16 cellular contexts compared by ENCODE assay signal in genomic region chr6:116408476-116408875, GRCh38. TPM values are rescaled to one million over a fixed set of nuclear protein-coding genes. Genes with fewer than 3 reads are reported as not detected.
A peak's percentile ranks its signal among the peaks of the same experiment; 100 is the strongest.
DNase-seq lines count a peak whose midpoint lies in the region; ATAC-seq and TF ChIP-seq lines count a peak whose summit lies in the region.
"Had no signal": no experiment of that assay in that cellular context is flagged by ENCODE, and none has a peak within 500 bp of the region (broad histone marks: within the 10 kb centered on the region; RNA-seq: fewer than 3 reads in every experiment).

No MANE protein-coding gene starts in this region.

- H3K23ac ChIP-seq in mesenchymal stem cell (ENCODE audit: low read length in 2 of 2) = no peak overlapping the region

- H3K79me1 ChIP-seq in mesenchymal stem cell (replicated peaks; ENCODE audit: low read length, poor library complexity, severe bottlenecking) = peaks cover 24% of the 10 kb centered on the region

- no peak overlapping the region for H3K4ac ChIP-seq in mesenchymal stem cell (ENCODE audit: low read depth in 1 of 2, low read length in 2 of 2)

- no peak overlapping the region for H3K9ac ChIP-seq in mesenchymal stem cell (ENCODE audit: low read length)
- H3K9ac ChIP-seq: BLaER1 treated with 17β-estradiol and CSF1 and Interleukin-3, amounts not matched to agents 10 nM and 100 nM had no signal

- H2BK12ac ChIP-seq in mesenchymal stem cell (ENCODE audit: low read length in 2 of 2) = no peak overlapping the region

- H3K27me3 ChIP-seq in right atrium auricular region (no peaks in the 10 kb centered on the region), mesenchymal stem cell (ENCODE audit: control insufficient read depth in 1 of 2, insufficient read depth in 1 of 2, low read length in 2 of 2) (no peaks in the 10 kb centered on the region)
- H3K27me3 ChIP-seq: adrenal gland, SJSA1, stomach had no signal

- H2BK5ac ChIP-seq in mesenchymal stem cell (ENCODE audit: low read depth, low read length, poor library complexity, severe bottlenecking) = no peak overlapping the region

- peak overlapping the region; percentile 4 to 30 for H3K27ac ChIP-seq in right atrium auricular region
- no peak overlapping the region for H3K27ac ChIP-seq in mesenchymal stem cell (ENCODE audit: low read length, poor library complexity, severe bottlenecking)
- H3K27ac ChIP-seq: adrenal gland; BLaER1 treated with 17β-estradiol and CSF1 and Interleukin-3, amounts not matched to agents 10 nM and 100 nM; SJSA1; stomach had no signal

- ATAC-seq in GM18502 (IDR thresholded peaks at IDR 0.05; ENCODE audit: poor library complexity, unreplicated experiment) (peak; percentile 55), GM21447 (IDR thresholded peaks at IDR 0.05; ENCODE audit: unreplicated experiment) (peak; percentile 39), HG03066 (IDR thresholded peaks at IDR 0.05; ENCODE audit: low read depth, unreplicated experiment) (peak; percentile 35)

- H4K91ac ChIP-seq in mesenchymal stem cell (ENCODE audit: low read length) = no peak overlapping the region

- no peak overlapping the region for H2BK15ac ChIP-seq in mesenchymal stem cell (ENCODE audit: low read depth, poor library complexity, severe bottlenecking)

- H3K4me1 ChIP-seq in right atrium auricular region = peaks cover 0 to 56% of the 10 kb centered on the region in 2 donors
- H3K4me1 ChIP-seq in mesenchymal stem cell (ENCODE audit: control insufficient read depth, insufficient read depth, low read depth, low read length) = peaks cover 11% of the 10 kb centered on the region

- H3K18ac ChIP-seq in mesenchymal stem cell (ENCODE audit: low read depth in 1 of 2, low read length in 2 of 2) = no peak overlapping the region

- H3K36me3 ChIP-seq in right atrium auricular region (no peaks in the 10 kb centered on the region), mesenchymal stem cell (ENCODE audit: control insufficient read depth in 1 of 2, insufficient read depth in 2 of 2, low read depth in 1 of 2, low read length in 2 of 2) (peaks cover 3 to 7% of the 10 kb centered on the region in 2 experiments)
- H3K36me3 ChIP-seq: adrenal gland, HAP-1, SJSA1, stomach had no signal

- H3K4me3 ChIP-seq in right atrium auricular region (no peak overlapping the region), mesenchymal stem cell (ENCODE audit: insufficient read depth in 1 of 2, low read depth in 1 of 2, low read length in 2 of 2) (no peak overlapping the region)
- H3K4me3 ChIP-seq: adrenal gland; BLaER1 treated with 17β-estradiol and CSF1 and Interleukin-3, amounts not matched to agents 10 nM and 100 nM; HAP-1; SJSA1; stomach had no signal

- H3K9me3 ChIP-seq in right atrium auricular region (no peaks in the 10 kb centered on the region), mesenchymal stem cell (ENCODE audit: control insufficient read depth, low read length) (no peaks in the 10 kb centered on the region)
- H3K9me3 ChIP-seq: adrenal gland; BLaER1 treated with 17β-estradiol and CSF1 and Interleukin-3, amounts not matched to agents 10 nM and 100 nM; HAP-1; SJSA1; stomach had no signal

- DNase-seq in right atrium auricular region (ENCODE audit: low spot score) (no peak), NCI-H1105 treated with DMSO at 0.1 percent for 48 hours (lab: John Stamatoyannopoulos, UW) (no peak), mesenchymal stem cell (no peak), NCI-H1436 treated with DMSO at 0.1 percent for 48 hours (lab: John Stamatoyannopoulos, UW) (no peak)
- no peak for DNase-seq in activated CD8-positive, alpha-beta memory T cell treated with anti-CD3 and anti-CD28 coated beads for 24 hours
- DNase-seq: activated T-cell treated with anti-CD3 and anti-CD28 coated beads for 4 hours, adrenal gland, immature natural killer cell, NCI-H1417, stomach had no signal

- no peak overlapping the region for H3K4me2 ChIP-seq in mesenchymal stem cell (ENCODE audit: low read length, poor library complexity, severe bottlenecking)

- H2AK5ac ChIP-seq in mesenchymal stem cell (ENCODE audit: low read length, severe bottlenecking) = no peak overlapping the region

- no peak overlapping the region for H2AFZ ChIP-seq in mesenchymal stem cell (ENCODE audit: low read depth, low read length)

- no peak for TF ChIP-seq CTCF in right atrium auricular region (IDR thresholded peaks at IDR 0.05)

- 88% methylated on average over 4 of the region's 4 CpGs for WGBS in mesenchymal stem cell

- H3K14ac ChIP-seq in mesenchymal stem cell (ENCODE audit: low read length in 2 of 2) = peak overlapping the region in 1 of 2 experiments; percentile 20

- H2BK120ac ChIP-seq in mesenchymal stem cell (ENCODE audit: low read depth, low read length) = no peak overlapping the region

- no peak overlapping the region for H4K8ac ChIP-seq in mesenchymal stem cell (ENCODE audit: low read length)

RNA-seq across cellular contexts. Expression of gene DSE, which starts 37.7 kb away (rescaled TPM):
- total RNA-seq in right atrium auricular region = 10 to 100 TPM; 19.4 to 31.7 TPM
- polyA plus RNA-seq in mesenchymal stem cell (2013, experiment 1 of 2) = 32.5 TPM
- polyA plus RNA-seq in mesenchymal stem cell (2013, experiment 2 of 2) = 32.4 TPM

RNA-seq across cellular contexts. Expression of gene CALHM6, which starts 52.7 kb away (rescaled TPM):
- 1 to 10 TPM; 2.3 to 3.1 TPM for total RNA-seq in right atrium auricular region
- 1.9 TPM for polyA plus RNA-seq in mesenchymal stem cell (2013, experiment 1 of 2)
- polyA plus RNA-seq in mesenchymal stem cell (2013, experiment 2 of 2) = 1.3 TPM
- total RNA-seq: SJSA1 had no signal
